In the genomic region with DNA sequence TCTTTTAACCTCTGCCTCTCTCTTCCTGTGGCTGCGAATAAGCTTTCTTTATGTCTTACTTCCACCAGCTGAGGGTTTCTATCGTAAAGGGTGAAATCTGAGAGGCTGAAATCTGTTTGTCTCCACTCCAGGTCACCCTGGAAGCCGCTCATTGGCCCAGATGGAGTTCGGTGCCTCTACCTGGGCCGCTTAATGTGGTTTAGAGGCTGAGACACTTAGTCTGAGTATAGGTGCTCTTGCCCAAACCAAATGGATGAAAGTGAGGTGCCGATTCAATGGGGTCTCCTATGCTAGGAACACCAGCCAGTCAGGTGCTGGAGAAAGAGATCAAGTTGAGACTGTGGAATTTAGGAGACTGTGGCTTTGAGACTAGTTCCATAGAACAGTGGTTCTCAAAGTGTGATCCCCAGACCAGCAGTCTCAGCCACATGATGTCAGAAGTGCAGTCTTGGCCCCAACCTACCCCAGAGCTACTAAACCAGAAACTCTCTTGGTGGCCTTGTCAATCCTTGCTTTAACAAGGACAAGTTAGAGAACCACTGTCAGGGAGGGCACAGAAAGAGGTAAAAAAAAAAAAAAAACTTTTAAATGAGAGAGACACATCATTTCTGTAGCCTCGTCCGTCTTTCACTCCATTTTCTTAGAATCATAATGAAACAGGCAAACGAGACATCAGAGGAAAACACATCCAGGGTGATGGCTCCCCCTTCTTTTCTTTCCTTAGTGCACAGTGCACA, we compare ENCODE assay signal across 13 cellular contexts. TPM values are rescaled to one million over a fixed set of nuclear protein-coding genes. Genes with fewer than 3 reads are reported as not detected.
DNase-seq lines count a peak whose midpoint lies in the region; ATAC-seq and TF ChIP-seq lines count a peak whose summit lies in the region.
"Had no signal": no experiment of that assay in that cellular context is flagged by ENCODE, and none has a peak within 500 bp of the region (broad histone marks: within the 10 kb centered on the region; RNA-seq: fewer than 3 reads in every experiment).

No MANE protein-coding gene starts in this region.

- DNase-seq in activated naive CD4-positive, alpha-beta T cell treated with Interleukin-2 at 50 U/mL for 16 hours = peak; percentile 48
- DNase-seq in activated naive CD4-positive, alpha-beta T cell treated with anti-CD3 and anti-CD28 coated beads, Interleukin-2, amount 50 U/mL, for 16 hours = no peak
- DNase-seq in activated T-helper 2 cell treated with anti-CD3 and anti-CD28 coated beads, Interferon-gamma antibody, Interleukin-2, Interleukin-4, amounts not matched to agents 10 μg/mL and 5 μg/mL and 100 μg/mL, durations not matched to agents 14 hours and 24 hours and 36 hours (ENCODE audit: low spot score) = no peak
- DNase-seq in stimulated activated naive CD8-positive, alpha-beta T cell treated with anti-CD3 and anti-CD28 coated beads, Interleukin-15, Interleukin-2, amounts not matched to agents 100 U/mL and 50 U/mL, for 24 hours = peak; percentile 51
- DNase-seq in uterus = no peak
- no peak for DNase-seq in foreskin keratinocyte
- DNase-seq in NCI-H774 (lab: John Stamatoyannopoulos, UW) = no peak
- DNase-seq: kidney glomerular epithelial cell, NCI-H1417 had no signal

- H3K4me3 Mint-ChIP-seq in activated T-helper 2 cell treated with anti-CD3 and anti-CD28 coated beads, Interferon-gamma antibody, Interleukin-2, Interleukin-4, amounts not matched to agents 10 μg/mL and 5 μg/mL and 100 μg/mL, durations not matched to agents 14 hours and 24 hours and 36 hours (ENCODE audit: low read depth) = no peak overlapping the region
- H3K4me3 Mint-ChIP-seq: GM23338 had no signal

- H3K27me3 ChIP-seq in uterus = no peaks in the 10 kb centered on the region
- H3K27me3 ChIP-seq in foreskin keratinocyte = peaks cover 5% of the 10 kb centered on the region
- H3K27me3 ChIP-seq: neutrophil had no signal

- H3K36me3 ChIP-seq in uterus = no peaks in the 10 kb centered on the region
- H3K36me3 ChIP-seq: neutrophil had no signal

- peak; percentile 51 for ATAC-seq in HG03066 (IDR thresholded peaks at IDR 0.05; ENCODE audit: low read depth, unreplicated experiment)
- peak; percentile 86 for ATAC-seq in stimulated activated naive CD8-positive, alpha-beta T cell treated with anti-CD3 and anti-CD28 coated beads, Interleukin-15, Interleukin-2, amounts not matched to agents 100 U/mL and 50 U/mL, for 24 hours
- ATAC-seq in foreskin keratinocyte = no peak
- ATAC-seq: GM23338 had no signal

- H3K27ac Mint-ChIP-seq in activated T-helper 2 cell treated with anti-CD3 and anti-CD28 coated beads, Interferon-gamma antibody, Interleukin-2, Interleukin-4, amounts not matched to agents 10 μg/mL and 5 μg/mL and 100 μg/mL, durations not matched to agents 14 hours and 24 hours and 36 hours = peak overlapping the region; percentile 71
- H3K27ac Mint-ChIP-seq: GM23338 had no signal

- H3K4me1 ChIP-seq in uterus (no peaks in the 10 kb centered on the region), foreskin keratinocyte (peaks cover 5% of the 10 kb centered on the region)

- intact Hi-C loops in activated T-helper 2 cell treated with anti-CD3 and anti-CD28 coated beads, Interferon-gamma antibody, Interleukin-2, Interleukin-4, amounts not matched to agents 10 μg/mL and 5 μg/mL and 100 μg/mL, durations not matched to agents 14 hours and 24 hours and 36 hours (cut with micrococcal nuclease) = loop anchor here (1.0 to 10.0 kb wide), 9 partner anchors 14 to 604 kb away; partner anchors contain the start of genes CCR1, CCR5 and FYCO1
- intact Hi-C loops in uterus (cut with DNase I; ENCODE audit: low total_unique reads) = no loop called here

- no peak for TF ChIP-seq POLR2A in uterus (IDR thresholded peaks at IDR 0.05)

- H3K4me1 Mint-ChIP-seq in activated T-helper 2 cell treated with anti-CD3 and anti-CD28 coated beads, Interferon-gamma antibody, Interleukin-2, Interleukin-4, amounts not matched to agents 10 μg/mL and 5 μg/mL and 100 μg/mL, durations not matched to agents 14 hours and 24 hours and 36 hours (ENCODE audit: low read depth) = peaks cover 68% of the 10 kb centered on the region
- H3K4me1 Mint-ChIP-seq: GM23338 had no signal

- H3K27ac ChIP-seq in uterus (no peak overlapping the region), foreskin keratinocyte (no peak overlapping the region)
- H3K27ac ChIP-seq: neutrophil had no signal

- peaks cover 22% of the 10 kb centered on the region for H3K27me3 Mint-ChIP-seq in activated T-helper 2 cell treated with anti-CD3 and anti-CD28 coated beads, Interferon-gamma antibody, Interleukin-2, Interleukin-4, amounts not matched to agents 10 μg/mL and 5 μg/mL and 100 μg/mL, durations not matched to agents 14 hours and 24 hours and 36 hours (ENCODE audit: low read depth)

- no peaks in the 10 kb centered on the region for H3K9me3 Mint-ChIP-seq in activated T-helper 2 cell treated with anti-CD3 and anti-CD28 coated beads, Interferon-gamma antibody, Interleukin-2, Interleukin-4, amounts not matched to agents 10 μg/mL and 5 μg/mL and 100 μg/mL, durations not matched to agents 14 hours and 24 hours and 36 hours
- H3K9me3 Mint-ChIP-seq: GM23338 had no signal

- no peak overlapping the region for H3K4me3 ChIP-seq in uterus
- H3K4me3 ChIP-seq: GM23338 had no signal

- H3K36me3 Mint-ChIP-seq in activated T-helper 2 cell treated with anti-CD3 and anti-CD28 coated beads, Interferon-gamma antibody, Interleukin-2, Interleukin-4, amounts not matched to agents 10 μg/mL and 5 μg/mL and 100 μg/mL, durations not matched to agents 14 hours and 24 hours and 36 hours (ENCODE audit: low read depth) = peaks cover 4% of the 10 kb centered on the region

- no peaks in the 10 kb centered on the region for H3K9me3 ChIP-seq in uterus
- H3K9me3 ChIP-seq: neutrophil had no signal

- TF ChIP-seq CTCF in uterus (IDR thresholded peaks at IDR 0.05) = no peak
- TF ChIP-seq CTCF in foreskin keratinocyte (conservative IDR thresholded peaks at IDR 0.05) = no peak

RNA-seq across cellular contexts. Expression of gene CCR2, which starts 54.9 kb away (rescaled TPM):
- total RNA-seq in activated T-helper 2 cell treated with anti-CD3 and anti-CD28 coated beads, Interferon-gamma antibody, Interleukin-2, Interleukin-4, amounts not matched to agents 10 μg/mL and 5 μg/mL and 100 μg/mL, durations not matched to agents 14 hours and 24 hours and 36 hours = 1.1 TPM in 2 replicates
- 1 to 10 TPM in 3 of 4 donors, not detected in 1; 2.7 to 7.1 (median 3.7) TPM for total RNA-seq in uterus
- not detected in 2 replicates for total RNA-seq in foreskin keratinocyte
- not detected in 2 replicates for polyA plus RNA-seq in foreskin keratinocyte
- total RNA-seq: bronchial epithelial cell, GM23338 had no signal
- polyA plus RNA-seq: GM23338 had no signal

RNA-seq across cellular contexts. Expression of gene CCR3, which starts 56.8 kb away (rescaled TPM):
- total RNA-seq in activated T-helper 2 cell treated with anti-CD3 and anti-CD28 coated beads, Interferon-gamma antibody, Interleukin-2, Interleukin-4, amounts not matched to agents 10 μg/mL and 5 μg/mL and 100 μg/mL, durations not matched to agents 14 hours and 24 hours and 36 hours = not detected in 2 replicates
- not detected for total RNA-seq in uterus
- total RNA-seq in foreskin keratinocyte = not detected in 2 replicates
- not detected in 2 replicates for polyA plus RNA-seq in foreskin keratinocyte
- total RNA-seq: bronchial epithelial cell, GM23338 had no signal
- polyA plus RNA-seq: GM23338 had no signal

Comparison
In these comparisons a context has a peak if more than half of its experiments do, and no peak if none do; other contexts are left out.
1. DNase-seq: peak in activated naive CD4-positive, alpha-beta T cell treated with Interleukin-2 at 50 U/mL for 16 hours (single experiment) and stimulated activated naive CD8-positive, alpha-beta T cell treated with anti-CD3 and anti-CD28 coated beads, Interleukin-15, Interleukin-2, amounts not matched to agents 100 U/mL and 50 U/mL, for 24 hours (single experiment); none in activated naive CD4-positive, alpha-beta T cell treated with anti-CD3 and anti-CD28 coated beads, Interleukin-2, amount 50 U/mL, for 16 hours (single experiment), activated T-helper 2 cell treated with anti-CD3 and anti-CD28 coated beads, Interferon-gamma antibody, Interleukin-2, Interleukin-4, amounts not matched to agents 10 μg/mL and 5 μg/mL and 100 μg/mL, durations not matched to agents 14 hours and 24 hours and 36 hours (single experiment), uterus (0 of 2), foreskin keratinocyte (0 of 2) and NCI-H774 (single experiment).